In genomic region chr2:95331606-95332005, GRCh38 we compare ENCODE assay signal across 18 cellular contexts. TPM values are rescaled to one million over a fixed set of nuclear protein-coding genes. Genes with fewer than 3 reads are reported as not detected.
DNase-seq lines count a peak whose midpoint lies in the region; ATAC-seq, FAIRE-seq and TF ChIP-seq lines count a peak whose summit lies in the region.
"Had no signal": no experiment of that assay in that cellular context is flagged by ENCODE, and none has a peak within 500 bp of the region (broad histone marks: within the 10 kb centered on the region; RNA-seq: fewer than 3 reads in every experiment).

No MANE protein-coding gene starts in this region.

- peaks cover 0 to 3% (median 0%) of the 10 kb centered on the region in 7 donors for H3K9me3 Mint-ChIP-seq in CD14-positive monocyte
- H3K9me3 Mint-ChIP-seq in activated T-helper 2 cell treated with anti-CD3 and anti-CD28 coated beads, Interferon-gamma antibody, Interleukin-2, Interleukin-4, amounts not matched to agents 10 μg/mL and 5 μg/mL and 100 μg/mL, durations not matched to agents 14 hours and 24 hours and 36 hours, result no peaks in the 10 kb centered on the region
- H3K9me3 Mint-ChIP-seq: CD8-positive, alpha-beta T cell; GM23338; H9 had no signal

- H3K4me1 Mint-ChIP-seq in CD14-positive monocyte, result no peaks in the 10 kb centered on the region
- no peaks in the 10 kb centered on the region for H3K4me1 Mint-ChIP-seq in activated T-helper 2 cell treated with anti-CD3 and anti-CD28 coated beads, Interferon-gamma antibody, Interleukin-2, Interleukin-4, amounts not matched to agents 10 μg/mL and 5 μg/mL and 100 μg/mL, durations not matched to agents 14 hours and 24 hours and 36 hours (ENCODE audit: low read depth)
- H3K4me1 Mint-ChIP-seq: GM23338 had no signal

- no peaks in the 10 kb centered on the region for H3K36me3 Mint-ChIP-seq in CD14-positive monocyte
- H3K36me3 Mint-ChIP-seq in activated T-helper 2 cell treated with anti-CD3 and anti-CD28 coated beads, Interferon-gamma antibody, Interleukin-2, Interleukin-4, amounts not matched to agents 10 μg/mL and 5 μg/mL and 100 μg/mL, durations not matched to agents 14 hours and 24 hours and 36 hours (ENCODE audit: low read depth), result no peaks in the 10 kb centered on the region
- H3K36me3 Mint-ChIP-seq: CD8-positive, alpha-beta T cell had no signal

- H3K27me3 ChIP-seq in Panc1 (ENCODE audit: control insufficient read depth, insufficient read depth, low read length) (no peaks in the 10 kb centered on the region), parathyroid adenoma (ENCODE audit: control insufficient read depth, insufficient read depth, low read length) (no peaks in the 10 kb centered on the region), spleen (replicated peaks in 1 of 7) (no peaks in the 10 kb centered on the region)
- H3K27me3 ChIP-seq: BE2C had no signal

- H3K4me1 ChIP-seq in Panc1 (ENCODE audit: control insufficient read depth, insufficient read depth, low read length) (peaks cover 40% of the 10 kb centered on the region), kidney (ENCODE audit: control insufficient read depth in 1 of 2, insufficient read depth in 1 of 2, low read depth in 1 of 2, low read length in 2 of 2) (peaks cover 0 to 12% of the 10 kb centered on the region in 2 donors), parathyroid adenoma (peaks cover 83% of the 10 kb centered on the region), spleen (no peaks in the 10 kb centered on the region)
- H3K4me1 ChIP-seq: A549, BE2C had no signal

- 71 to 86% (median 78%) methylated on average over 10 of the region's 10 CpGs for WGBS in spleen, 5 donors

- no peak overlapping the region for H3K27ac Mint-ChIP-seq in CD14-positive monocyte
- H3K27ac Mint-ChIP-seq in activated T-helper 2 cell treated with anti-CD3 and anti-CD28 coated beads, Interferon-gamma antibody, Interleukin-2, Interleukin-4, amounts not matched to agents 10 μg/mL and 5 μg/mL and 100 μg/mL, durations not matched to agents 14 hours and 24 hours and 36 hours, result no peak overlapping the region
- H3K27ac Mint-ChIP-seq: CD8-positive, alpha-beta T cell; GM23338 had no signal

- intact Hi-C loops in CD14-positive monocyte (cut with micrococcal nuclease) (no loop called here), Panc1 (cut with micrococcal nuclease; ENCODE audit: unreplicated experiment) (no loop called here), kidney (cut with DNase I) (no loop called here), spleen (cut with DNase I; ENCODE audit: low total_unique reads) (no loop called here)
- intact Hi-C loops in activated T-helper 2 cell treated with anti-CD3 and anti-CD28 coated beads, Interferon-gamma antibody, Interleukin-2, Interleukin-4, amounts not matched to agents 10 μg/mL and 5 μg/mL and 100 μg/mL, durations not matched to agents 14 hours and 24 hours and 36 hours (cut with micrococcal nuclease), result no loop called here

- TF ChIP-seq CTCF in CD14-positive monocyte (IDR thresholded peaks at IDR 0.05), result no peak
- TF ChIP-seq CTCF in Panc1 (IDR thresholded peaks at IDR 0.05), result no peak
- no peak for TF ChIP-seq CTCF in kidney (IDR thresholded peaks at IDR 0.05; ENCODE audit: borderline replicate concordance, extremely low read depth, insufficient read depth)
- TF ChIP-seq CTCF in parathyroid adenoma (IDR thresholded peaks at IDR 0.05), result no peak
- TF ChIP-seq CTCF in spleen (IDR thresholded peaks at IDR 0.05 in 8 of 11, conservative IDR thresholded peaks at IDR 0.05 in 3 of 11), result no peak

- H3K4me2 ChIP-seq in parathyroid adenoma (ENCODE audit: low read length), result no peak overlapping the region
- H3K4me2 ChIP-seq: A549, GM23338 had no signal

- H3K36me3 ChIP-seq in Panc1 (ENCODE audit: control insufficient read depth, insufficient read depth, low read length) (no peaks in the 10 kb centered on the region), kidney (ENCODE audit: control insufficient read depth in 1 of 2, insufficient read depth in 2 of 2, low read length in 2 of 2) (no peaks in the 10 kb centered on the region), parathyroid adenoma (ENCODE audit: control insufficient read depth, insufficient read depth, low read length) (no peaks in the 10 kb centered on the region), spleen (no peaks in the 10 kb centered on the region)
- H3K36me3 ChIP-seq: BE2C had no signal

- no peak overlapping the region for H3K9ac ChIP-seq in kidney (ENCODE audit: low read length in 2 of 2)
- no peak overlapping the region for H3K9ac ChIP-seq in parathyroid adenoma

- ATAC-seq in Panc1 (no peak), HG02938 (IDR thresholded peaks at IDR 0.05; ENCODE audit: unreplicated experiment) (no peak)
- ATAC-seq: A549; CD8-positive, alpha-beta T cell; GM12878; GM23338 had no signal

- CTCF ChIA-PET in Panc1 (lab: Charles Lee), result no interaction called here

- FAIRE-seq in kidney (lab: Jason Lieb, UNC), result no peak
- FAIRE-seq: A549, D721Med, GM12878, GM18507 had no signal

- H3K9me3 ChIP-seq in Panc1 (ENCODE audit: control insufficient read depth, insufficient read depth, low read depth, low read length), result no peaks in the 10 kb centered on the region
- no peaks in the 10 kb centered on the region for H3K9me3 ChIP-seq in kidney (ENCODE audit: control insufficient read depth in 1 of 2, low read length in 2 of 2)
- H3K9me3 ChIP-seq in parathyroid adenoma (ENCODE audit: control insufficient read depth, low read length), result no peaks in the 10 kb centered on the region
- H3K9me3 ChIP-seq in spleen, result no peaks in the 10 kb centered on the region
- H3K9me3 ChIP-seq: BE2C had no signal

- in situ Hi-C loops in Panc1 (cut with HindIII; ENCODE audit: low pct_unique_long_range_greater_than_20kb, low sequenced_read_pairs), result no loop called here

- no peak overlapping the region for H3K4me3 ChIP-seq in Panc1 (ENCODE audit: low read depth in 2 of 2, low read length in 2 of 2)
- H3K4me3 ChIP-seq in kidney (ENCODE audit: low read length in 2 of 2), result no peak overlapping the region
- no peak overlapping the region for H3K4me3 ChIP-seq in parathyroid adenoma (ENCODE audit: low read depth, low read length)
- no peak overlapping the region for H3K4me3 ChIP-seq in spleen
- H3K4me3 ChIP-seq: A549, GM12878, GM23338 had no signal

- H3K27ac ChIP-seq in Panc1 (ENCODE audit: low read length), result peak overlapping the region; percentile 19; the same call in 1 of the 2 replicates
- no peak overlapping the region for H3K27ac ChIP-seq in kidney (ENCODE audit: low read depth in 2 of 2, low read length in 2 of 2)
- peak overlapping the region; percentile 97 for H3K27ac ChIP-seq in parathyroid adenoma
- no peak overlapping the region for H3K27ac ChIP-seq in spleen
- H3K27ac ChIP-seq: A549, C4-2B had no signal

- BruUV-seq in Panc1 (replicated peaks; lab: Mats Ljungman, UMichigan), result no TSS peak

- no peak overlapping the region for H3K4me3 Mint-ChIP-seq in CD14-positive monocyte
- no peak overlapping the region for H3K4me3 Mint-ChIP-seq in activated T-helper 2 cell treated with anti-CD3 and anti-CD28 coated beads, Interferon-gamma antibody, Interleukin-2, Interleukin-4, amounts not matched to agents 10 μg/mL and 5 μg/mL and 100 μg/mL, durations not matched to agents 14 hours and 24 hours and 36 hours (ENCODE audit: low read depth)
- H3K4me3 Mint-ChIP-seq: CD8-positive, alpha-beta T cell; GM23338; H9 had no signal

- DNase-seq in CD14-positive monocyte (ENCODE audit: low spot score) (peak; percentile 13), Panc1 (ENCODE audit: low read depth, low spot score) (no peak), kidney (peak; percentile 37), spleen (no peak)
- DNase-seq in activated T-helper 2 cell treated with anti-CD3 and anti-CD28 coated beads, Interferon-gamma antibody, Interleukin-2, Interleukin-4, amounts not matched to agents 10 μg/mL and 5 μg/mL and 100 μg/mL, durations not matched to agents 14 hours and 24 hours and 36 hours (ENCODE audit: low spot score), result no peak
- DNase-seq: BE2C; CD8-positive, alpha-beta T cell; COR-L47; H9; IMR-90 had no signal

- peaks cover under 1 to 6% (median 3%) of the 10 kb centered on the region in 3 donors for H3K27me3 Mint-ChIP-seq in CD14-positive monocyte (ENCODE audit: low read depth in 3 of 3)
- H3K27me3 Mint-ChIP-seq in activated T-helper 2 cell treated with anti-CD3 and anti-CD28 coated beads, Interferon-gamma antibody, Interleukin-2, Interleukin-4, amounts not matched to agents 10 μg/mL and 5 μg/mL and 100 μg/mL, durations not matched to agents 14 hours and 24 hours and 36 hours (ENCODE audit: low read depth), result peaks cover 5% of the 10 kb centered on the region

- H2AFZ ChIP-seq in parathyroid adenoma, result peak overlapping the region; percentile 81
- H2AFZ ChIP-seq: GM23338 had no signal

- TF ChIP-seq POLR2A in spleen (IDR thresholded peaks at IDR 0.05), result no peak

- POLR2A ChIA-PET in Panc1 (lab: Charles Lee), result interaction anchor here (0.6 kb wide), 1 partner anchor 13 kb away, joined by 3 read pairs; no protein-coding TSS in a partner anchor

- H3K79me2 ChIP-seq in parathyroid adenoma, result no peaks in the 10 kb centered on the region

RNA-seq across cellular contexts. Expression of gene KCNIP3, which starts 34.5 kb away (rescaled TPM):
- polyA plus RNA-seq in CD14-positive monocyte (not detected), kidney (ENCODE audit: insufficient read depth, low read depth, low replicate concordance) (14.8 TPM), spleen (1 to 10 TPM in 1 of 3 donors, under 1 TPM in 2; 0.59 to 1.8 (median 0.85) TPM)
- total RNA-seq in Panc1 (2021; ENCODE audit: unreplicated experiment) (17.5 TPM), kidney (27.6 TPM), spleen (1 to 10 TPM; 2.6 to 5.2 (median 4.2) TPM)
- polyA plus RNA-seq in Panc1 (2012; ENCODE audit: insufficient read length), result 8.8 TPM
- total RNA-seq in activated T-helper 2 cell treated with anti-CD3 and anti-CD28 coated beads, Interferon-gamma antibody, Interleukin-2, Interleukin-4, amounts not matched to agents 10 μg/mL and 5 μg/mL and 100 μg/mL, durations not matched to agents 14 hours and 24 hours and 36 hours, result 0.21 and 0.39 TPM in 2 replicates
- total RNA-seq: CD8-positive, alpha-beta T cell; GM12878 had no signal
- polyA plus RNA-seq: GM12878 had no signal

RNA-seq across cellular contexts. Expression of gene PROM2, which starts 57.4 kb away (rescaled TPM):
- polyA plus RNA-seq in CD14-positive monocyte (not detected), kidney (ENCODE audit: insufficient read depth, low read depth, low replicate concordance) (55.6 TPM), spleen (under 1 TPM; 0.21 to 0.74 (median 0.52) TPM)
- total RNA-seq in Panc1 (2021; ENCODE audit: unreplicated experiment) (1.4 TPM), kidney (65.6 TPM), spleen (1 to 10 TPM in 6 of 7 donors, under 1 TPM in 1; 0.50 to 4.9 (median 2.7) TPM)
- 0.99 TPM for polyA plus RNA-seq in Panc1 (2012; ENCODE audit: insufficient read length)
- 0.59 and 1.1 TPM in 2 replicates for total RNA-seq in activated T-helper 2 cell treated with anti-CD3 and anti-CD28 coated beads, Interferon-gamma antibody, Interleukin-2, Interleukin-4, amounts not matched to agents 10 μg/mL and 5 μg/mL and 100 μg/mL, durations not matched to agents 14 hours and 24 hours and 36 hours
- total RNA-seq: GM12878, IMR-90 had no signal

Comparison
In these comparisons a context has a peak if more than half of its experiments do, and no peak if none do; other contexts are left out.
1. DNase-seq: peak in CD14-positive monocyte (single experiment) and kidney (single experiment); none in Panc1 (single experiment), activated T-helper 2 cell treated with anti-CD3 and anti-CD28 coated beads, Interferon-gamma antibody, Interleukin-2, Interleukin-4, amounts not matched to agents 10 μg/mL and 5 μg/mL and 100 μg/mL, durations not matched to agents 14 hours and 24 hours and 36 hours (single experiment) and spleen (single experiment).
2. H3K27ac ChIP-seq: peak in Panc1 (single experiment) and parathyroid adenoma (single experiment); none in kidney (0 of 2) and spleen (0 of 8).
3. RNA of gene PROM2, which starts 57.4 kb away (total RNA-seq): 65.6 TPM in kidney (single experiment); 0.50 to 4.9 TPM in spleen, 1.4 TPM in Panc1 (single experiment) and 0.59 to 1.1 TPM in activated T-helper 2 cell treated with anti-CD3 and anti-CD28 coated beads, Interferon-gamma antibody, Interleukin-2, Interleukin-4, amounts not matched to agents 10 μg/mL and 5 μg/mL and 100 μg/mL, durations not matched to agents 14 hours and 24 hours and 36 hours; every median in the first group is over 10 times any median in the second.